Comparison of ENCODE assay signal across 1 cellular context in genomic region chr2:17757321-17757720, GRCh38.
A peak's percentile ranks its signal among the peaks of the same experiment; 100 is the strongest.
TF ChIP-seq lines count a peak whose summit lies in the region.

No MANE protein-coding gene starts in this region.

TF ChIP-seq in HepG2, 621 proteins besides CTCF, POLR2A, EP300 and RAD21 (continued from another document and continues in another):
- TF ChIP-seq, protein P1, sequence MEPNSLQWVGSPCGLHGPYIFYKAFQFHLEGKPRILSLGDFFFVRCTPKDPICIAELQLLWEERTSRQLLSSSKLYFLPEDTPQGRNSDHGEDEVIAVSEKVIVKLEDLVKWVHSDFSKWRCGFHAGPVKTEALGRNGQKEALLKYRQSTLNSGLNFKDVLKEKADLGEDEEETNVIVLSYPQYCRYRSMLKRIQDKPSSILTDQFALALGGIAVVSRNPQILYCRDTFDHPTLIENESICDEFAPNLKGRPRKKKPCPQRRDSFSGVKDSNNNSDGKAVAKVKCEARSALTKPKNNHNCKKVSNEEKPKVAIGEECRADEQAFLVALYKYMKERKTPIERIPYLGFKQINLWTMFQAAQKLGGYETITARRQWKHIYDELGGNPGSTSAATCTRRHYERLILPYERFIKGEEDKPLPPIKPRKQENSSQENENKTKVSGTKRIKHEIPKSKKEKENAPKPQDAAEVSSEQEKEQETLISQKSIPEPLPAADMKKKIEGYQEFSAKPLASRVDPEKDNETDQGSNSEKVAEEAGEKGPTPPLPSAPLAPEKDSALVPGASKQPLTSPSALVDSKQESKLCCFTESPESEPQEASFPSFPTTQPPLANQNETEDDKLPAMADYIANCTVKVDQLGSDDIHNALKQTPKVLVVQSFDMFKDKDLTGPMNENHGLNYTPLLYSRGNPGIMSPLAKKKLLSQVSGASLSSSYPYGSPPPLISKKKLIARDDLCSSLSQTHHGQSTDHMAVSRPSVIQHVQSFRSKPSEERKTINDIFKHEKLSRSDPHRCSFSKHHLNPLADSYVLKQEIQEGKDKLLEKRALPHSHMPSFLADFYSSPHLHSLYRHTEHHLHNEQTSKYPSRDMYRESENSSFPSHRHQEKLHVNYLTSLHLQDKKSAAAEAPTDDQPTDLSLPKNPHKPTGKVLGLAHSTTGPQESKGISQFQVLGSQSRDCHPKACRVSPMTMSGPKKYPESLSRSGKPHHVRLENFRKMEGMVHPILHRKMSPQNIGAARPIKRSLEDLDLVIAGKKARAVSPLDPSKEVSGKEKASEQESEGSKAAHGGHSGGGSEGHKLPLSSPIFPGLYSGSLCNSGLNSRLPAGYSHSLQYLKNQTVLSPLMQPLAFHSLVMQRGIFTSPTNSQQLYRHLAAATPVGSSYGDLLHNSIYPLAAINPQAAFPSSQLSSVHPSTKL (CRISPR knock-in tag; IDR thresholded peaks at IDR 0.05), result peak; percentile 67
- TF ChIP-seq GABPB1 (CRISPR knock-in tag; IDR thresholded peaks at IDR 0.05) (peak; percentile 72; the same call in 1 of the 2 replicates), NCOR1 (IDR thresholded peaks at IDR 0.05; ENCODE audit: borderline replicate concordance, low read length) (peak; percentile 52; the same call in 1 of the 2 replicates), RFX5 (IDR thresholded peaks at IDR 0.05; ENCODE audit: low read depth, low read length) (no peak), ZNF709 (CRISPR knock-in tag; IDR thresholded peaks at IDR 0.05) (no peak), NFE2L1 (CRISPR knock-in tag; IDR thresholded peaks at IDR 0.05; ENCODE audit: borderline replicate concordance) (no peak), MIXL1 (CRISPR knock-in tag; IDR thresholded peaks at IDR 0.05) (0 out of 2 replicates have a peak, but pooled peaks have one; percentile 26), ZNF784 (CRISPR knock-in tag; IDR thresholded peaks at IDR 0.05; ENCODE audit: borderline replicate concordance) (no peak), BHLHE40 (IDR thresholded peaks at IDR 0.05; ENCODE audit: low read length) (no peak), ATF1 (CRISPR knock-in tag; IDR thresholded peaks at IDR 0.05) (no peak), ATM (IDR thresholded peaks at IDR 0.05; ENCODE audit: borderline replicate concordance) (no peak), HNF4A (CRISPR knock-in tag; IDR thresholded peaks at IDR 0.05) (peak; percentile 80), CCDC6 (CRISPR knock-in tag; IDR thresholded peaks at IDR 0.05) (no peak), NFE2 (CRISPR knock-in tag; IDR thresholded peaks at IDR 0.05) (no peak), NFKBIZ (CRISPR knock-in tag; IDR thresholded peaks at IDR 0.05) (no peak), ZBTB8A (CRISPR knock-in tag; IDR thresholded peaks at IDR 0.05; ENCODE audit: borderline replicate concordance, low read depth) (no peak), ERF (CRISPR knock-in tag; IDR thresholded peaks at IDR 0.05) (0 out of 2 replicates have a peak, but pooled peaks have one; percentile 33), ZIK1 (CRISPR knock-in tag; IDR thresholded peaks at IDR 0.05; ENCODE audit: borderline replicate concordance, low read depth) (no peak), HNRNPL (IDR thresholded peaks at IDR 0.05; ENCODE audit: low read depth, low read length) (no peak), SCMH1 (CRISPR knock-in tag; IDR thresholded peaks at IDR 0.05; ENCODE audit: borderline replicate concordance) (no peak), SOX13 (IDR thresholded peaks at IDR 0.05) (no peak), SOX13 (CRISPR knock-in tag; conservative IDR thresholded peaks at IDR 0.05 in 1 of 2, IDR thresholded peaks at IDR 0.05 in 1 of 2) (peak in 1 of 2 experiments; percentile 36; a peak in 1 of 4 replicates), BRF2 (CRISPR knock-in tag; IDR thresholded peaks at IDR 0.05) (no peak), SOX5 (CRISPR knock-in tag; IDR thresholded peaks at IDR 0.05; ENCODE audit: borderline replicate concordance) (peak; percentile 27; the same call in 1 of the 2 replicates)
- TF ChIP-seq, protein P2, sequence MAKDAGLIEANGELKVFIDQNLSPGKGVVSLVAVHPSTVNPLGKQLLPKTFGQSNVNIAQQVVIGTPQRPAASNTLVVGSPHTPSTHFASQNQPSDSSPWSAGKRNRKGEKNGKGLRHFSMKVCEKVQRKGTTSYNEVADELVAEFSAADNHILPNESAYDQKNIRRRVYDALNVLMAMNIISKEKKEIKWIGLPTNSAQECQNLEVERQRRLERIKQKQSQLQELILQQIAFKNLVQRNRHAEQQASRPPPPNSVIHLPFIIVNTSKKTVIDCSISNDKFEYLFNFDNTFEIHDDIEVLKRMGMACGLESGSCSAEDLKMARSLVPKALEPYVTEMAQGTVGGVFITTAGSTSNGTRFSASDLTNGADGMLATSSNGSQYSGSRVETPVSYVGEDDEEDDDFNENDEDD (CRISPR knock-in tag; IDR thresholded peaks at IDR 0.05; ENCODE audit: borderline replicate concordance), result no peak
- TF ChIP-seq, protein P3, sequence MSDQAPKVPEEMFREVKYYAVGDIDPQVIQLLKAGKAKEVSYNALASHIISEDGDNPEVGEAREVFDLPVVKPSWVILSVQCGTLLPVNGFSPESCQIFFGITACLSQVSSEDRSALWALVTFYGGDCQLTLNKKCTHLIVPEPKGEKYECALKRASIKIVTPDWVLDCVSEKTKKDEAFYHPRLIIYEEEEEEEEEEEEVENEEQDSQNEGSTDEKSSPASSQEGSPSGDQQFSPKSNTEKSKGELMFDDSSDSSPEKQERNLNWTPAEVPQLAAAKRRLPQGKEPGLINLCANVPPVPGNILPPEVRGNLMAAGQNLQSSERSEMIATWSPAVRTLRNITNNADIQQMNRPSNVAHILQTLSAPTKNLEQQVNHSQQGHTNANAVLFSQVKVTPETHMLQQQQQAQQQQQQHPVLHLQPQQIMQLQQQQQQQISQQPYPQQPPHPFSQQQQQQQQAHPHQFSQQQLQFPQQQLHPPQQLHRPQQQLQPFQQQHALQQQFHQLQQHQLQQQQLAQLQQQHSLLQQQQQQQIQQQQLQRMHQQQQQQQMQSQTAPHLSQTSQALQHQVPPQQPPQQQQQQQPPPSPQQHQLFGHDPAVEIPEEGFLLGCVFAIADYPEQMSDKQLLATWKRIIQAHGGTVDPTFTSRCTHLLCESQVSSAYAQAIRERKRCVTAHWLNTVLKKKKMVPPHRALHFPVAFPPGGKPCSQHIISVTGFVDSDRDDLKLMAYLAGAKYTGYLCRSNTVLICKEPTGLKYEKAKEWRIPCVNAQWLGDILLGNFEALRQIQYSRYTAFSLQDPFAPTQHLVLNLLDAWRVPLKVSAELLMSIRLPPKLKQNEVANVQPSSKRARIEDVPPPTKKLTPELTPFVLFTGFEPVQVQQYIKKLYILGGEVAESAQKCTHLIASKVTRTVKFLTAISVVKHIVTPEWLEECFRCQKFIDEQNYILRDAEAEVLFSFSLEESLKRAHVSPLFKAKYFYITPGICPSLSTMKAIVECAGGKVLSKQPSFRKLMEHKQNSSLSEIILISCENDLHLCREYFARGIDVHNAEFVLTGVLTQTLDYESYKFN (CRISPR knock-in tag; conservative IDR thresholded peaks at IDR 0.05), result peak; percentile 82
- TF ChIP-seq, protein P4, sequence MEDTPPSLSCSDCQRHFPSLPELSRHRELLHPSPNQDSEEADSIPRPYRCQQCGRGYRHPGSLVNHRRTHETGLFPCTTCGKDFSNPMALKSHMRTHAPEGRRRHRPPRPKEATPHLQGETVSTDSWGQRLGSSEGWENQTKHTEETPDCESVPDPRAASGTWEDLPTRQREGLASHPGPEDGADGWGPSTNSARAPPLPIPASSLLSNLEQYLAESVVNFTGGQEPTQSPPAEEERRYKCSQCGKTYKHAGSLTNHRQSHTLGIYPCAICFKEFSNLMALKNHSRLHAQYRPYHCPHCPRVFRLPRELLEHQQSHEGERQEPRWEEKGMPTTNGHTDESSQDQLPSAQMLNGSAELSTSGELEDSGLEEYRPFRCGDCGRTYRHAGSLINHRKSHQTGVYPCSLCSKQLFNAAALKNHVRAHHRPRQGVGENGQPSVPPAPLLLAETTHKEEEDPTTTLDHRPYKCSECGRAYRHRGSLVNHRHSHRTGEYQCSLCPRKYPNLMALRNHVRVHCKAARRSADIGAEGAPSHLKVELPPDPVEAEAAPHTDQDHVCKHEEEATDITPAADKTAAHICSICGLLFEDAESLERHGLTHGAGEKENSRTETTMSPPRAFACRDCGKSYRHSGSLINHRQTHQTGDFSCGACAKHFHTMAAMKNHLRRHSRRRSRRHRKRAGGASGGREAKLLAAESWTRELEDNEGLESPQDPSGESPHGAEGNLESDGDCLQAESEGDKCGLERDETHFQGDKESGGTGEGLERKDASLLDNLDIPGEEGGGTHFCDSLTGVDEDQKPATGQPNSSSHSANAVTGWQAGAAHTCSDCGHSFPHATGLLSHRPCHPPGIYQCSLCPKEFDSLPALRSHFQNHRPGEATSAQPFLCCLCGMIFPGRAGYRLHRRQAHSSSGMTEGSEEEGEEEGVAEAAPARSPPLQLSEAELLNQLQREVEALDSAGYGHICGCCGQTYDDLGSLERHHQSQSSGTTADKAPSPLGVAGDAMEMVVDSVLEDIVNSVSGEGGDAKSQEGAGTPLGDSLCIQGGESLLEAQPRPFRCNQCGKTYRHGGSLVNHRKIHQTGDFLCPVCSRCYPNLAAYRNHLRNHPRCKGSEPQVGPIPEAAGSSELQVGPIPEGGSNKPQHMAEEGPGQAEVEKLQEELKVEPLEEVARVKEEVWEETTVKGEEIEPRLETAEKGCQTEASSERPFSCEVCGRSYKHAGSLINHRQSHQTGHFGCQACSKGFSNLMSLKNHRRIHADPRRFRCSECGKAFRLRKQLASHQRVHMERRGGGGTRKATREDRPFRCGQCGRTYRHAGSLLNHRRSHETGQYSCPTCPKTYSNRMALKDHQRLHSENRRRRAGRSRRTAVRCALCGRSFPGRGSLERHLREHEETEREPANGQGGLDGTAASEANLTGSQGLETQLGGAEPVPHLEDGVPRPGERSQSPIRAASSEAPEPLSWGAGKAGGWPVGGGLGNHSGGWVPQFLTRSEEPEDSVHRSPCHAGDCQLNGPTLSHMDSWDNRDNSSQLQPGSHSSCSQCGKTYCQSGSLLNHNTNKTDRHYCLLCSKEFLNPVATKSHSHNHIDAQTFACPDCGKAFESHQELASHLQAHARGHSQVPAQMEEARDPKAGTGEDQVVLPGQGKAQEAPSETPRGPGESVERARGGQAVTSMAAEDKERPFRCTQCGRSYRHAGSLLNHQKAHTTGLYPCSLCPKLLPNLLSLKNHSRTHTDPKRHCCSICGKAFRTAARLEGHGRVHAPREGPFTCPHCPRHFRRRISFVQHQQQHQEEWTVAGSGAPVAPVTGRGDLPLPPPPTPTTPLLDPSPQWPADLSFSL (CRISPR knock-in tag; IDR thresholded peaks at IDR 0.05), result no peak
- TF ChIP-seq, protein P5, sequence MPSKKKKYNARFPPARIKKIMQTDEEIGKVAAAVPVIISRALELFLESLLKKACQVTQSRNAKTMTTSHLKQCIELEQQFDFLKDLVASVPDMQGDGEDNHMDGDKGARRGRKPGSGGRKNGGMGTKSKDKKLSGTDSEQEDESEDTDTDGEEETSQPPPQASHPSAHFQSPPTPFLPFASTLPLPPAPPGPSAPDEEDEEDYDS (CRISPR knock-in tag; IDR thresholded peaks at IDR 0.05), result no peak; the same call in 1 of the 2 replicates
- TF ChIP-seq, protein P6, sequence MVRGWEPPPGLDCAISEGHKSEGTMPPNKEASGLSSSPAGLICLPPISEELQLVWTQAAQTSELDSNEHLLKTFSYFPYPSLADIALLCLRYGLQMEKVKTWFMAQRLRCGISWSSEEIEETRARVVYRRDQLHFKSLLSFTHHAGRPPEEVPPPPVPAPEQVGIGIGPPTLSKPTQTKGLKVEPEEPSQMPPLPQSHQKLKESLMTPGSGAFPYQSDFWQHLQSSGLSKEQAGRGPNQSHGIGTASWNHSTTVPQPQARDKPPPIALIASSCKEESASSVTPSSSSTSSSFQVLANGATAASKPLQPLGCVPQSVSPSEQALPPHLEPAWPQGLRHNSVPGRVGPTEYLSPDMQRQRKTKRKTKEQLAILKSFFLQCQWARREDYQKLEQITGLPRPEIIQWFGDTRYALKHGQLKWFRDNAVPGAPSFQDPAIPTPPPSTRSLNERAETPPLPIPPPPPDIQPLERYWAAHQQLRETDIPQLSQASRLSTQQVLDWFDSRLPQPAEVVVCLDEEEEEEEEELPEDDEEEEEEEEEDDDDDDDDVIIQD (CRISPR knock-in tag; IDR thresholded peaks at IDR 0.05; ENCODE audit: low read depth), result peak; percentile 89; the same call in 1 of the 2 replicates
- TF ChIP-seq, protein P7, sequence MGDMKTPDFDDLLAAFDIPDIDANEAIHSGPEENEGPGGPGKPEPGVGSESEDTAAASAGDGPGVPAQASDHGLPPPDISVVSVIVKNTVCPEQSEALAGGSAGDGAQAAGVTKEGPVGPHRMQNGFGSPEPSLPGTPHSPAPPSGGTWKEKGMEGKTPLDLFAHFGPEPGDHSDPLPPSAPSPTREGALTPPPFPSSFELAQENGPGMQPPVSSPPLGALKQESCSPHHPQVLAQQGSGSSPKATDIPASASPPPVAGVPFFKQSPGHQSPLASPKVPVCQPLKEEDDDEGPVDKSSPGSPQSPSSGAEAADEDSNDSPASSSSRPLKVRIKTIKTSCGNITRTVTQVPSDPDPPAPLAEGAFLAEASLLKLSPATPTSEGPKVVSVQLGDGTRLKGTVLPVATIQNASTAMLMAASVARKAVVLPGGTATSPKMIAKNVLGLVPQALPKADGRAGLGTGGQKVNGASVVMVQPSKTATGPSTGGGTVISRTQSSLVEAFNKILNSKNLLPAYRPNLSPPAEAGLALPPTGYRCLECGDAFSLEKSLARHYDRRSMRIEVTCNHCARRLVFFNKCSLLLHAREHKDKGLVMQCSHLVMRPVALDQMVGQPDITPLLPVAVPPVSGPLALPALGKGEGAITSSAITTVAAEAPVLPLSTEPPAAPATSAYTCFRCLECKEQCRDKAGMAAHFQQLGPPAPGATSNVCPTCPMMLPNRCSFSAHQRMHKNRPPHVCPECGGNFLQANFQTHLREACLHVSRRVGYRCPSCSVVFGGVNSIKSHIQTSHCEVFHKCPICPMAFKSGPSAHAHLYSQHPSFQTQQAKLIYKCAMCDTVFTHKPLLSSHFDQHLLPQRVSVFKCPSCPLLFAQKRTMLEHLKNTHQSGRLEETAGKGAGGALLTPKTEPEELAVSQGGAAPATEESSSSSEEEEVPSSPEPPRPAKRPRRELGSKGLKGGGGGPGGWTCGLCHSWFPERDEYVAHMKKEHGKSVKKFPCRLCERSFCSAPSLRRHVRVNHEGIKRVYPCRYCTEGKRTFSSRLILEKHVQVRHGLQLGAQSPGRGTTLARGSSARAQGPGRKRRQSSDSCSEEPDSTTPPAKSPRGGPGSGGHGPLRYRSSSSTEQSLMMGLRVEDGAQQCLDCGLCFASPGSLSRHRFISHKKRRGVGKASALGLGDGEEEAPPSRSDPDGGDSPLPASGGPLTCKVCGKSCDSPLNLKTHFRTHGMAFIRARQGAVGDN (CRISPR knock-in tag; IDR thresholded peaks at IDR 0.05), result no peak
